Comparison of ENCODE assay signal across 31 cellular contexts in the genomic region with DNA sequence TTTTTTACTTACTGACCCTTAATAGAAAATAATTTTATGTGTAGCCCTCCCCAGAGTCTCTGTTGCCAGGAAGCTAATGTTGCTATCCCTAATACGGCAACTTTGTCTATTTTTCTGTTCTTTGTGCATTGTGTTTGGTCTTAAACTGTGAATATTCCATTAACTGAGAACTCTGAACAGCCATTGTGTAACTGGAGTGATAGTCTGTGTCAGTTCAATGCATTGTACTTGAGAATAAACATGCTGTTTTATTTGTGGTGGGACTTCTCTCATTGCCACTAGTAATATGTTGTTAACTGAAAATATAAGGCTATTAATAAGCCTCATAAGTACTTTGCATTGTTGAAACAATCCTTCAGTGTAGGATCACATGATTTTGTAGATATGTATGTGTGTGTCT. TPM values are rescaled to one million over a fixed set of nuclear protein-coding genes. Genes with fewer than 3 reads are reported as not detected.
A peak's percentile ranks its signal among the peaks of the same experiment; 100 is the strongest.
DNase-seq lines count a peak whose midpoint lies in the region; ATAC-seq, FAIRE-seq and TF ChIP-seq lines count a peak whose summit lies in the region.
"Had no signal": no experiment of that assay in that cellular context is flagged by ENCODE, and none has a peak within 500 bp of the region (broad histone marks: within the 10 kb centered on the region; RNA-seq: fewer than 3 reads in every experiment).

No MANE protein-coding gene starts in this region.

- TF ChIP-seq CTCF in heart left ventricle (IDR thresholded peaks at IDR 0.05), result no peak

- peaks cover 6 to 32% (median 21%) of the 10 kb centered on the region in 7 donors for H3K4me1 Mint-ChIP-seq in naive thymus-derived CD4-positive, alpha-beta T cell
- H3K4me1 Mint-ChIP-seq: stimulated activated effector memory CD8-positive, alpha-beta T cell treated with anti-CD3 and anti-CD28 coated beads, Interleukin-12 subunit alpha, Interleukin-12 subunit beta, amount 100 ng/mL, for 72 hours had no signal

- peaks cover 0 to 13% (median 0%) of the 10 kb centered on the region in 12 donors for H3K9me3 ChIP-seq in heart left ventricle
- H3K9me3 ChIP-seq in right cardiac atrium (ENCODE audit: control insufficient read depth, low read length), result no peaks in the 10 kb centered on the region
- H3K9me3 ChIP-seq in naive thymus-derived CD4-positive, alpha-beta T cell (ENCODE audit: control insufficient read depth in 2 of 3, low read length in 3 of 3), result no peaks in the 10 kb centered on the region
- H3K9me3 ChIP-seq: lower lobe of right lung, pancreas, right lobe of liver, SK-N-SH, suprapubic skin, vagina had no signal

- no peak overlapping the region for H3K27ac Mint-ChIP-seq in naive thymus-derived CD4-positive, alpha-beta T cell
- H3K27ac Mint-ChIP-seq: stimulated activated effector memory CD8-positive, alpha-beta T cell treated with anti-CD3 and anti-CD28 coated beads, Interleukin-12 subunit alpha, Interleukin-12 subunit beta, amount 100 ng/mL, for 72 hours had no signal

- no peak overlapping the region for H3K4me3 ChIP-seq in heart left ventricle
- no peak overlapping the region for H3K4me3 ChIP-seq in right cardiac atrium (ENCODE audit: low read length)
- H3K4me3 ChIP-seq in naive thymus-derived CD4-positive, alpha-beta T cell (ENCODE audit: low read length), result no peak overlapping the region
- H3K4me3 ChIP-seq: lower lobe of right lung, pancreas, right lobe of liver, suprapubic skin, vagina had no signal

- TF ChIP-seq POLR2A in heart left ventricle (IDR thresholded peaks at IDR 0.05), result no peak

- peaks cover 0 to 36% (median 12%) of the 10 kb centered on the region in 12 donors for H3K4me1 ChIP-seq in heart left ventricle
- no peaks in the 10 kb centered on the region for H3K4me1 ChIP-seq in right cardiac atrium (ENCODE audit: control insufficient read depth, insufficient read depth, low read length)
- H3K4me1 ChIP-seq in naive thymus-derived CD4-positive, alpha-beta T cell (ENCODE audit: control insufficient read depth in 2 of 2, insufficient read depth in 2 of 2, low read length in 2 of 2), result peaks cover 0 to 3% of the 10 kb centered on the region in 2 donors
- H3K4me1 ChIP-seq: lower lobe of right lung had no signal

- peak; percentile 69 for FAIRE-seq in frontal cortex (lab: Jason Lieb, UNC)
- FAIRE-seq: pancreas had no signal

- intact Hi-C loops in heart left ventricle (cut with DNase I), result loop anchor here in 2 of 10 donors (5.0 kb wide), 2 partner anchors 34 to 91 kb away; no protein-coding TSS in a partner anchor
- intact Hi-C loops in right cardiac atrium (cut with DNase I), result no loop called here
- intact Hi-C loops in naive thymus-derived CD4-positive, alpha-beta T cell (cut with micrococcal nuclease), result no loop called here

- no peak for DNase-seq in heart left ventricle
- no peak for DNase-seq in right cardiac atrium
- DNase-seq in frontal cortex (ENCODE audit: low spot score in 2 of 2), result no peak
- peak; percentile 98 for DNase-seq in pons (ENCODE audit: low spot score)
- DNase-seq in naive thymus-derived CD4-positive, alpha-beta T cell, result no peak
- no peak for DNase-seq in NCI-H1417 (lab: John Stamatoyannopoulos, UW)
- no peak for DNase-seq in activated T-cell treated with anti-CD3 and anti-CD28 coated beads, Interleukin-2, amount 50 U/mL, for 1 hour
- DNase-seq: ACHN; activated CD4-positive, alpha-beta T cell treated with anti-CD3 and anti-CD28 coated beads for 4 hours; activated gamma-delta T cell treated with Interleukin-2 at 50 U/mL for 16 hours; activated T-cell treated with anti-CD3 and anti-CD28 coated beads, Interleukin-2, amount 50 U/mL, for 4 hours; H7; islet precursor cell; lower lobe of right lung; NCI-H1105; NCI-H1930; NCI-H2227 treated with DMSO at 0.1 percent for 48 hours; NCI-H69; pancreas; right lobe of liver; RPMI8226; SK-N-SH; stimulated activated CD4-positive, alpha-beta T cell treated with anti-CD3 and anti-CD28 coated beads, Interleukin-4, amount 100 ng/mL, for 24 hours; T-helper 2 cell had no signal

- H3K27me3 ChIP-seq in heart left ventricle, result no peaks in the 10 kb centered on the region
- H3K27me3 ChIP-seq in right cardiac atrium (ENCODE audit: control insufficient read depth, insufficient read depth), result no peaks in the 10 kb centered on the region
- H3K27me3 ChIP-seq in naive thymus-derived CD4-positive, alpha-beta T cell (ENCODE audit: control insufficient read depth in 2 of 2, insufficient read depth in 2 of 2, low read length in 2 of 2), result no peaks in the 10 kb centered on the region
- H3K27me3 ChIP-seq: pancreas, right lobe of liver, suprapubic skin, vagina had no signal

- WGBS in heart left ventricle, 4 donors, result 45 to 58% (median 51%) methylated on average over 1 of the region's 1 CpG
- WGBS in right cardiac atrium, result 45% methylated on average over 1 of the region's 1 CpG

- H3K27me3 Mint-ChIP-seq in naive thymus-derived CD4-positive, alpha-beta T cell, result peaks cover 0 to 13% (median 0%) of the 10 kb centered on the region in 5 donors

- CTCF ChIA-PET in naive thymus-derived CD4-positive, alpha-beta T cell (lab: Charles Lee), result no interaction called here

- peaks cover 0 to 21% (median 2%) of the 10 kb centered on the region in 11 donors for H3K9me3 Mint-ChIP-seq in naive thymus-derived CD4-positive, alpha-beta T cell
- H3K9me3 Mint-ChIP-seq: IgD-negative memory B cell; stimulated activated effector memory CD8-positive, alpha-beta T cell treated with anti-CD3 and anti-CD28 coated beads, Interleukin-12 subunit alpha, Interleukin-12 subunit beta, amount 100 ng/mL, for 72 hours had no signal

- H3K27ac ChIP-seq in heart left ventricle (peak overlapping the region in 8 of 12 donors; percentile 3 to 62 (median 27)), right cardiac atrium (ENCODE audit: low read length) (no peak overlapping the region)
- no peak overlapping the region for H3K27ac ChIP-seq in naive thymus-derived CD4-positive, alpha-beta T cell (ENCODE audit: low read depth, low read length)
- H3K27ac ChIP-seq: lower lobe of right lung, pancreas, suprapubic skin, vagina had no signal

- no peaks in the 10 kb centered on the region for H3K36me3 ChIP-seq in heart left ventricle
- H3K36me3 ChIP-seq in naive thymus-derived CD4-positive, alpha-beta T cell (ENCODE audit: control insufficient read depth in 2 of 3, insufficient read depth in 3 of 3, low read length in 3 of 3), result no peaks in the 10 kb centered on the region
- H3K36me3 ChIP-seq: lower lobe of right lung, pancreas, right lobe of liver, suprapubic skin, vagina had no signal

- no peak overlapping the region for H3K4me3 Mint-ChIP-seq in naive thymus-derived CD4-positive, alpha-beta T cell
- H3K4me3 Mint-ChIP-seq: activated T-cell treated with anti-CD3 and anti-CD28 coated beads, Interleukin-2, amount 50 U/mL, for 4 hours; IgD-negative memory B cell; neural crest cell; stimulated activated effector memory CD8-positive, alpha-beta T cell treated with anti-CD3 and anti-CD28 coated beads, Interleukin-12 subunit alpha, Interleukin-12 subunit beta, amount 100 ng/mL, for 72 hours had no signal

- H3K36me3 Mint-ChIP-seq in naive thymus-derived CD4-positive, alpha-beta T cell, result peaks cover 0 to 18% (median 5%) of the 10 kb centered on the region in 5 donors
- H3K36me3 Mint-ChIP-seq: IgD-negative memory B cell; stimulated activated effector memory CD8-positive, alpha-beta T cell treated with anti-CD3 and anti-CD28 coated beads, Interleukin-12 subunit alpha, Interleukin-12 subunit beta, amount 100 ng/mL, for 72 hours had no signal

- peak in 1 of 4 donors; percentile 12 for ATAC-seq in heart left ventricle
- no peak for ATAC-seq in right cardiac atrium
- ATAC-seq in naive thymus-derived CD4-positive, alpha-beta T cell, result no peak
- ATAC-seq in GM19328 (IDR thresholded peaks at IDR 0.05; ENCODE audit: unreplicated experiment), result no peak
- ATAC-seq: activated T-cell treated with anti-CD3 and anti-CD28 coated beads, Interleukin-2, amount 50 U/mL, for 4 hours; lower lobe of right lung; right lobe of liver; stimulated activated effector memory CD8-positive, alpha-beta T cell treated with anti-CD3 and anti-CD28 coated beads, Interleukin-12 subunit alpha, Interleukin-12 subunit beta, amount 100 ng/mL, for 72 hours had no signal

- POLR2A ChIA-PET in naive thymus-derived CD4-positive, alpha-beta T cell (lab: Charles Lee), result interaction anchor here (0.9 kb wide), 1 partner anchor 10 kb away, joined by 3 read pairs; no protein-coding TSS in a partner anchor

RNA-seq across cellular contexts. Expression of a gene that starts 58.7 kb away (rescaled TPM):
- total RNA-seq in heart left ventricle, result 100 to 1,000 TPM in 7 of 9 donors, 10 to 100 TPM in 2; 74.9 to 242 (median 121) TPM
- 10 to 100 TPM; 53.6 to 92.0 TPM for polyA plus RNA-seq in heart left ventricle
- total RNA-seq in right cardiac atrium, result 100 to 1,000 TPM; 135 to 178 (median 154) TPM
- polyA plus RNA-seq in right cardiac atrium, result 83.6 TPM
- 6.1 TPM for total RNA-seq in frontal cortex
- total RNA-seq in naive thymus-derived CD4-positive, alpha-beta T cell, result 10 to 100 TPM in 3 of 5 experiments, 1 to 10 TPM in 2; 2.4 to 47.2 (median 21.5) TPM
- 10 to 100 TPM in 1 of 2 donors, 1 to 10 TPM in 1; 9.3 to 29.8 TPM for polyA plus RNA-seq in naive thymus-derived CD4-positive, alpha-beta T cell
- total RNA-seq: G401 had no signal

Comparison
In these comparisons a context has a peak if more than half of its experiments do, and no peak if none do; other contexts are left out.
1. H3K27ac ChIP-seq: peak in heart left ventricle (8 of 12); none in right cardiac atrium (single experiment) and naive thymus-derived CD4-positive, alpha-beta T cell (single experiment).